In genomic region chr7:88111136-88111748, GRCh38 we compare ENCODE assay signal across 8 cellular contexts.
DNase-seq lines count a peak whose midpoint lies in the region; ATAC-seq, FAIRE-seq and TF ChIP-seq lines count a peak whose summit lies in the region.

No MANE protein-coding gene starts in this region.

- H3K4me3 ChIP-seq in body of pancreas (no peak overlapping the region), keratinocyte (ENCODE audit: control insufficient read depth in 2 of 3, extremely low read depth in 1 of 3, insufficient read depth in 2 of 3, low read depth in 1 of 3, low read length in 3 of 3) (no peak overlapping the region), uterus (no peak overlapping the region)

- H3K79me2 ChIP-seq in keratinocyte (ENCODE audit: control insufficient read depth, insufficient read depth, low read length), result no peaks in the 10 kb centered on the region

- no peaks in the 10 kb centered on the region for H3K27me3 ChIP-seq in body of pancreas
- no peaks in the 10 kb centered on the region for H3K27me3 ChIP-seq in keratinocyte (ENCODE audit: control insufficient read depth, extremely low read depth, insufficient read depth, low read length)
- H3K27me3 ChIP-seq in uterus, result no peaks in the 10 kb centered on the region

- TF ChIP-seq CTCF in GM10248 (IDR thresholded peaks at IDR 0.05; ENCODE audit: control extremely low read depth, extremely low read depth, low read depth, missing control alignments), result peak; percentile 52
- TF ChIP-seq CTCF in body of pancreas (IDR thresholded peaks at IDR 0.05), result peak; percentile 28 to 63 (median 61)
- TF ChIP-seq CTCF in keratinocyte (optimal IDR thresholded peaks at IDR 0.05 in 1 of 3, IDR thresholded peaks at IDR 0.05 in 1 of 3, conservative IDR thresholded peaks at IDR 0.05 in 1 of 3; ENCODE audit: extremely low read depth in 1 of 3, insufficient read depth in 2 of 3, low read length in 3 of 3), result peak in 2 of 3 experiments; percentile 18 to 43
- peak; percentile 45 to 63 (median 54) for TF ChIP-seq CTCF in uterus (IDR thresholded peaks at IDR 0.05)

- H3K36me3 ChIP-seq in body of pancreas (replicated peaks in 1 of 2; ENCODE audit: insufficient read depth in 1 of 2, low read depth in 2 of 2) (no peaks in the 10 kb centered on the region), keratinocyte (ENCODE audit: control insufficient read depth in 2 of 2, extremely low read depth in 1 of 2, insufficient read depth in 2 of 2, low read length in 2 of 2) (no peaks in the 10 kb centered on the region), uterus (no peaks in the 10 kb centered on the region)

- no peaks in the 10 kb centered on the region for H3K9me3 ChIP-seq in body of pancreas
- H3K9me3 ChIP-seq in keratinocyte (ENCODE audit: control insufficient read depth, low read depth, low read length), result no peaks in the 10 kb centered on the region
- no peaks in the 10 kb centered on the region for H3K9me3 ChIP-seq in uterus

- POLR2A ChIA-PET in GM10248 (lab: Yijun Ruan, JAX), result no interaction called here

- FAIRE-seq in keratinocyte (lab: Jason Lieb, UNC), result peak; percentile 32

- H3K4me1 ChIP-seq in body of pancreas, result no peaks in the 10 kb centered on the region
- H3K4me1 ChIP-seq in keratinocyte (ENCODE audit: control insufficient read depth, extremely low read depth, insufficient read depth, low read length), result no peaks in the 10 kb centered on the region
- H3K4me1 ChIP-seq in uterus, result no peaks in the 10 kb centered on the region

- no peaks in the 10 kb centered on the region for H3K9me1 ChIP-seq in keratinocyte (ENCODE audit: control insufficient read depth, extremely low read depth, insufficient read depth, low read length)

- ATAC-seq in HG02852 (IDR thresholded peaks at IDR 0.05; ENCODE audit: unreplicated experiment), result peak; percentile 57
- ATAC-seq in body of pancreas, result peak; percentile 74

- TF ChIP-seq POLR2A in body of pancreas (IDR thresholded peaks at IDR 0.05), result no peak
- TF ChIP-seq POLR2A in uterus (IDR thresholded peaks at IDR 0.05), result no peak

- WGBS in body of pancreas, 2 donors, result 19 to 21% methylated on average over 4 of the region's 4 CpGs

- no peak overlapping the region for H2AFZ ChIP-seq in keratinocyte (ENCODE audit: control insufficient read depth, low read length)

- H4K20me1 ChIP-seq in keratinocyte (ENCODE audit: control insufficient read depth, extremely low read depth, insufficient read depth, low read length), result no peaks in the 10 kb centered on the region

- dilution Hi-C loops in keratinocyte (cut with MboI; ENCODE audit: extremely low pct_ligation_motif_present, low sequenced_read_pairs), result no loop called here

- no peak overlapping the region for H3K27ac ChIP-seq in body of pancreas
- no peak overlapping the region for H3K27ac ChIP-seq in keratinocyte (ENCODE audit: control insufficient read depth, insufficient read depth, low read length)
- no peak overlapping the region for H3K27ac ChIP-seq in uterus

- DNase-seq in GM10248 (ENCODE audit: extremely low spot score) (peak; percentile 45), NCI-H2171 (lab: John Stamatoyannopoulos, UW) (peak; percentile 4), body of pancreas (no peak), keratinocyte (ENCODE audit: low read depth, low spot score) (no peak), uterus (no peak), GDM1 (lab: John Stamatoyannopoulos, UW) (no peak)
- DNase-seq in activated CD4-positive, alpha-beta T cell treated with anti-CD3 and anti-CD28 coated beads, Interleukin-2, amount 50 U/mL, for 1 hour, result no peak

- CTCF ChIA-PET in GM10248 (lab: Yijun Ruan, JAX), result interaction anchor here (0.8 to 2.6 kb wide), 13 partner anchors 10 to 795 kb away, joined by 3 to 16 read pairs (median 5); no protein-coding TSS in a partner anchor

- intact Hi-C loops in body of pancreas (cut with DNase I), result no loop called here
- intact Hi-C loops in uterus (cut with DNase I; ENCODE audit: low total_unique reads), result no loop called here

- H3K9ac ChIP-seq in keratinocyte (ENCODE audit: control insufficient read depth, extremely low read depth, insufficient read depth, low read length), result no peak overlapping the region

- H3K4me2 ChIP-seq in keratinocyte (ENCODE audit: control insufficient read depth, extremely low read depth, insufficient read depth, low read depth, low read length), result peak overlapping the region; percentile 47

Comparison
In these comparisons a context has a peak if more than half of its experiments do, and no peak if none do; other contexts are left out.
1. DNase-seq: peak in GM10248 (single experiment) and NCI-H2171 (single experiment); none in body of pancreas (0 of 4), keratinocyte (single experiment), uterus (0 of 2), activated CD4-positive, alpha-beta T cell treated with anti-CD3 and anti-CD28 coated beads, Interleukin-2, amount 50 U/mL, for 1 hour (single experiment) and GDM1 (single experiment).
2. Peak in every context shown above with its lines, with median percentiles within 50 percentile points of each other: CTCF ChIP-seq.